Comparison of ENCODE assay signal across 8 cellular contexts in the genomic region with DNA sequence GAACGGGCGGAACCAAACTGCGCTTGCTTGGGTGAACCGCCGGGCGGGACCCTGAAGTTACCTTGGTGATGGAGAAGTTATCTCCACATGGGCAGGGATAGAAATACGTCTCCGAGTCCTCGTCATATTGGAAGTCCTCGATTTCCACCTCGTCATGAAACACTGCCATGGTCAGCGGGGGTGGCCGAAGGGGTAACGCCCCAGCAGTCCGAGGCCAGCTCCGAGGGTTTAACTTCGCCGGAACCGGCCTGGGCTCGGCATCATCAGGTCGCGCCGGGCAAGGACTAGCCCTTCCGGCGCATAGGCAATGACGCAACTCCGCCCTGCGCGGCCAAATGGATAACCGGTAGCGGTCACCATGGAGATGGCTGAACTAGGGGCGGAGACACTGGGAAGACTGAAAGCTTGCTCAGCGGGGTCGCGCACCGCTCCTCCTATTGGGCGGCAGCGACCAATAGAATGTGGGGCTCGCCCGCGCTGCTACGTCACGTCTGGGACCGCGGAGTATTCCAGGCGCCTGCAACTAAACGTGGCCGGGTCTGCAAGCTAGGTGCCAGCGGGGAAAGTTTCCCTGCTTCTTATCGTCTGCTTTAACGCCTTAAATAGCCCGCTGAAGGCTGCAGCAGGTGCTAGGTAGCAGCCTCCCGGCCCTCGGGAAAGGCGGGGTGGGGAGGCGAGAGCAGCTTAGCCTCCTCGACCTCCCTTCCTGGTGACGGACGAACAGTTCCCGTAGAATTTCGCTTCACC. TPM values are rescaled to one million over a fixed set of nuclear protein-coding genes. Genes with fewer than 3 reads are reported as not detected.
DNase-seq lines count a peak whose midpoint lies in the region; ATAC-seq lines count a peak whose summit lies in the region.

Gene DPH3 (minus strand): TSS at position 236 of the 747 bp plus-strand sequence. CDS start 67 bp downstream, at position 169.
A gene with protein sequence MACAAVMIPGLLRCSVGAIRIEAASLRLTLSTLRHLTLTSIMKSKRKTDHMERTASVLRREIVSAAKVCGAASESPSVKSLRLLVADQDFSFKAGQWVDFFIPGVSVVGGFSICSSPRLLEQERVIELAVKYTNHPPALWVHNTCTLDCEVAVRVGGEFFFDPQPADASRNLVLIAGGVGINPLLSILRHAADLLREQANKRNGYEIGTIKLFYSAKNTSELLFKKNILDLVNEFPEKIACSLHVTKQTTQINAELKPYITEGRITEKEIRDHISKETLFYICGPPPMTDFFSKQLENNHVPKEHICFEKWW (plus strand): TSS at position 505 of the 747 bp plus-strand sequence. CDS start 5,741 bp downstream, outside the sequence.

- DNase-seq in C1 segment of cervical spinal cord (lab: John Stamatoyannopoulos, UW) = peak; percentile 83 to 99 (median 98)
- peak; percentile 98 for DNase-seq in NCI-H748 (lab: John Stamatoyannopoulos, UW; ENCODE audit: unreplicated experiment)
- peak; percentile 99 for DNase-seq in activated CD4-positive, alpha-beta T cell treated with anti-CD3 and anti-CD28 coated beads, Interleukin-2, amount 50 U/mL, for 1 hour
- peak; percentile 100 for DNase-seq in dedifferentiated amniotic fluid mesenchymal stem cell (ENCODE audit: extremely low spot score)
- DNase-seq in left lobe of liver (ENCODE audit: low spot score) = peak; percentile 100
- DNase-seq in stimulated activated CD4-positive, alpha-beta T cell treated with anti-CD3 and anti-CD28 coated beads, Interleukin-2, amount 100 ng/mL, for 4 hours (ENCODE audit: low read depth) = peak; percentile 99

- ATAC-seq in GM19351 (IDR thresholded peaks at IDR 0.05; ENCODE audit: unreplicated experiment) (peak; percentile 98), HG03521 (IDR thresholded peaks at IDR 0.05; ENCODE audit: unreplicated experiment) (peak; percentile 99), left lobe of liver (peak; percentile 93)

RNA-seq across cellular contexts. Expression of gene DPH3, which starts in this region (rescaled TPM):
- 10.9 TPM for total RNA-seq in left lobe of liver

RNA-seq across cellular contexts. Expression of the second gene that starts in this region (rescaled TPM):
- total RNA-seq in left lobe of liver = 17.8 TPM

Comparison
In these comparisons a context has a peak if more than half of its experiments do, and no peak if none do; other contexts are left out.
1. Peak in every context shown above with its lines: DNase-seq and ATAC-seq.